Comparison of ENCODE assay signal across 15 cellular contexts in the genomic region with DNA sequence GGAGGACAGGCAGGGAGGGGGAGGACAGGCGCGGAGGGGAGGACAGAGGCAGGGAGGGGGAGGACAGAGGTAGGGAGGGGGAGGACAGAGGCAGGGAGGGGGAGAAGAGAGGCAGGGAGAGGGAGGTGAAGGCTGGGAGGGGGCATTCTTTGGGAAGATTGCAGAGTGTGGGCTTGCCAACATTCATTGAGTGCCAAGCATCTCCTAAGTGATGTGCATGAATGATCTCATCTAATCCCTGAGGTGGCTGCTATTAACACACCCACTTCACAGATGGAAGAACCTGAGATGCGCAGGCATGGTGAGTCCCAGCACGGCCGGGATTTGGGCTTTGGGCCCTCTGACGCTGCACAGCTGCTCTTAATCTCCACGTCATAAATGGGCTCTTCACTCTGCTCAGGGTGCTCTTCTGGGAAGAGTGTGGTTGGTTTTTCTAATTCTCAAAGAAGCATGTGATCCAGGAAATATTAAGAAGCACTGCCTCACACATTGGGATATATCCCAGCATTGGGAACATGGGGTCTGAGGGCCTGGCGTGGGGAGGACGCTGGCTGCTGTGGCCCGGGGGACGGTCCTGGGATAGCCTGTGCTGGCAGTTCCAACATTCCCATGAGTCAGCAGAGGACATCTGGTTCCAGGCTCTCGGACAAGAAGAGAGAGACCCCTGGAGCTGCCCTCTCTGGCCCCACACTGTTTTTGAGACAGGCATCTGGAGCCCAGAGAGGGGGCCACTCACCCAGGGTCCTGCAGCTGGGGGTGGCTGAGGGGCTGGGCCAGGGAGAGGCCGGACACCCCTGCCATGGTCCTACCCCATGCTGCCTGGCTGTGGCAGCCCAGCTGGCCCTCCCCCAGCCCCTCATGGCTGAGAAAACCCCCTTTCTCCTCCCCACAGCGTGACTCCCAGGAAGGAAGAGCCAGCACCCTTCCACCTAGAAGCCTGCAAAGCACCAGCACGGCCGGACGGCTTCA. TPM values are rescaled to one million over a fixed set of nuclear protein-coding genes. Genes with fewer than 3 reads are reported as not detected.
DNase-seq lines count a peak whose midpoint lies in the region; ATAC-seq and TF ChIP-seq lines count a peak whose summit lies in the region.
"Had no signal": no experiment of that assay in that cellular context is flagged by ENCODE, and none has a peak within 500 bp of the region (broad histone marks: within the 10 kb centered on the region; RNA-seq: fewer than 3 reads in every experiment).

No MANE protein-coding gene starts in this region.

- H3K4me1 ChIP-seq in breast epithelium (no peaks in the 10 kb centered on the region), neuronal stem cell (ENCODE audit: control insufficient read depth in 2 of 2, insufficient read depth in 1 of 2, low read depth in 1 of 2, low read length in 2 of 2) (peaks cover 0 to 6% of the 10 kb centered on the region in 2 donors), aorta (ENCODE audit: control insufficient read depth in 1 of 2, insufficient read depth in 2 of 2, low read length in 2 of 2) (no peaks in the 10 kb centered on the region)
- H3K4me1 ChIP-seq: ascending aorta, HAP-1 had no signal

- CTCF ChIA-PET in MCF 10A (lab: Yijun Ruan, JAX): interaction anchor here (0.6 to 0.8 kb wide), 2 partner anchors 15 to 211 kb away, joined by 3 read pairs; no protein-coding TSS in a partner anchor

- H3K27ac ChIP-seq in breast epithelium: peak overlapping the region; percentile 64 to 93
- no peak overlapping the region for H3K27ac ChIP-seq in neuronal stem cell (replicated peaks; ENCODE audit: low read length)
- no peak overlapping the region for H3K27ac ChIP-seq in aorta (ENCODE audit: low read depth in 1 of 2, low read length in 2 of 2)
- H3K27ac ChIP-seq: ascending aorta had no signal

- H3K36me3 ChIP-seq in breast epithelium: no peaks in the 10 kb centered on the region
- H3K36me3 ChIP-seq in neuronal stem cell (replicated peaks in 1 of 2; ENCODE audit: control insufficient read depth in 2 of 2, insufficient read depth in 2 of 2, low read length in 2 of 2): no peaks in the 10 kb centered on the region
- no peaks in the 10 kb centered on the region for H3K36me3 ChIP-seq in aorta (ENCODE audit: control insufficient read depth in 1 of 2, insufficient read depth in 2 of 2, low read length in 1 of 2)
- H3K36me3 ChIP-seq: ascending aorta, HAP-1, upper lobe of left lung had no signal

- H2BK15ac ChIP-seq in neuronal stem cell (ENCODE audit: low read length): peak overlapping the region; percentile 49

- H2AFZ ChIP-seq in neuronal stem cell (ENCODE audit: low read length): no peak overlapping the region

- H3K27me3 ChIP-seq in breast epithelium (no peaks in the 10 kb centered on the region), neuronal stem cell (ENCODE audit: control insufficient read depth in 3 of 3, insufficient read depth in 3 of 3, low read depth in 1 of 3, low read length in 3 of 3) (peaks cover 0 to 4% (median 3%) of the 10 kb centered on the region in 3 experiments), aorta (ENCODE audit: control insufficient read depth in 1 of 2, insufficient read depth in 2 of 2, low read length in 1 of 2) (no peaks in the 10 kb centered on the region)
- H3K27me3 ChIP-seq: ascending aorta, upper lobe of left lung had no signal

- no peak overlapping the region for H2BK120ac ChIP-seq in neuronal stem cell (ENCODE audit: low read depth, low read length)

- intact Hi-C loops in breast epithelium (cut with DNase I; ENCODE audit: low total_unique reads): no loop called here
- intact Hi-C loops in MCF 10A (cut with micrococcal nuclease): no loop called here
- intact Hi-C loops in aorta (cut with DNase I): no loop called here

- H3K4ac ChIP-seq in neuronal stem cell (ENCODE audit: low read length): no peak overlapping the region

- ATAC-seq in aorta (ENCODE audit: low FRiP score): peak; percentile 66
- ATAC-seq in HG02870 (IDR thresholded peaks at IDR 0.05; ENCODE audit: unreplicated experiment): no peak
- no peak for ATAC-seq in left lobe of liver

- H3K9me3 ChIP-seq in breast epithelium: peaks cover 0 to 6% of the 10 kb centered on the region in 2 donors
- peaks cover 0 to 5% of the 10 kb centered on the region in 2 donors for H3K9me3 ChIP-seq in neuronal stem cell (replicated peaks in 1 of 2; ENCODE audit: control insufficient read depth in 2 of 2, insufficient read depth in 1 of 2, low read depth in 1 of 2, low read length in 2 of 2)
- H3K9me3 ChIP-seq in aorta (ENCODE audit: control insufficient read depth, low read length): no peaks in the 10 kb centered on the region
- H3K9me3 ChIP-seq: upper lobe of left lung had no signal

- H3K36me3 Mint-ChIP-seq in MCF 10A (ENCODE audit: insufficient read depth, unreplicated experiment): no peaks in the 10 kb centered on the region

- no peak overlapping the region for H2BK12ac ChIP-seq in neuronal stem cell (ENCODE audit: low read length)

- H3K4me2 ChIP-seq in neuronal stem cell (ENCODE audit: insufficient read depth, low read length, poor library complexity, severe bottlenecking): no peak overlapping the region

- no peak overlapping the region for H2AK5ac ChIP-seq in neuronal stem cell (ENCODE audit: low read depth, low read length)

- H3K18ac ChIP-seq in neuronal stem cell (ENCODE audit: low read length): no peak overlapping the region

- WGBS in neuronal stem cell (ENCODE audit: extremely low coverage in 2 of 2, insufficient read length in 2 of 2, insufficient replicate concordance in 1 of 2), 2 donors: no CpG with 5 or more reads among the region's 17 CpGs
- 75 to 79% methylated on average over 15 to 17 of the region's 17 CpGs for WGBS in aorta, 2 donors

- H3K4me3 ChIP-seq in breast epithelium (no peak overlapping the region), fibroblast of villous mesenchyme (ENCODE audit: low read depth, low read length) (no peak overlapping the region), neuronal stem cell (ENCODE audit: low read length in 2 of 2) (no peak overlapping the region), aorta (ENCODE audit: low read length in 2 of 2) (no peak overlapping the region)
- H3K4me3 ChIP-seq: ascending aorta, HAP-1, upper lobe of left lung had no signal

- DNase-seq in breast epithelium (ENCODE audit: low spot score in 2 of 2): peak in 1 of 2 donors; percentile 43
- no peak for DNase-seq in MCF 10A (ENCODE audit: unreplicated experiment)
- peak; percentile 46 for DNase-seq in fibroblast of villous mesenchyme (ENCODE audit: low read depth)
- DNase-seq in neuronal stem cell (ENCODE audit: low spot score): no peak
- DNase-seq in aorta: peak in 1 of 2 donors; percentile 57
- DNase-seq in NCI-H1694 (lab: John Stamatoyannopoulos, UW): no peak
- no peak for DNase-seq in left lobe of liver (ENCODE audit: low spot score)
- DNase-seq: ACHN; GF-D8; stimulated activated CD4-positive, alpha-beta T cell treated with anti-CD3 and anti-CD28 coated beads, Interleukin-4, amount 100 ng/mL, for 4 hours had no signal

- POLR2A ChIA-PET in MCF 10A (lab: Yijun Ruan, JAX): interaction anchor here (0.6 kb wide), 1 partner anchor 150 kb away, joined by 5 read pairs; no protein-coding TSS in a partner anchor

- no TSS peak for BruUV-seq in MCF 10A (replicated peaks; lab: Mats Ljungman, UMichigan)

- H4K91ac ChIP-seq in neuronal stem cell (ENCODE audit: low read depth, low read length, poor library complexity): no peak overlapping the region

- H3K4me3 Mint-ChIP-seq in MCF 10A (ENCODE audit: unreplicated experiment): no peak overlapping the region
- H3K4me3 Mint-ChIP-seq: memory B cell had no signal

- H3K9me3 Mint-ChIP-seq in MCF 10A (ENCODE audit: unreplicated experiment): peaks cover 31% of the 10 kb centered on the region

- H3K9ac ChIP-seq in neuronal stem cell (ENCODE audit: low read depth, low read length, poor library complexity): no peak overlapping the region

- peak overlapping the region; percentile 55 for H3K23ac ChIP-seq in neuronal stem cell (ENCODE audit: low read depth, low read length, poor library complexity)

- no peak overlapping the region for H3K27ac Mint-ChIP-seq in MCF 10A (ENCODE audit: low read depth, unreplicated experiment)
- H3K27ac Mint-ChIP-seq: memory B cell had no signal

- peaks cover 52% of the 10 kb centered on the region for H3K27me3 Mint-ChIP-seq in MCF 10A (ENCODE audit: insufficient read depth, unreplicated experiment)

- no peaks in the 10 kb centered on the region for H3K79me1 ChIP-seq in neuronal stem cell (ENCODE audit: low read depth, low read length)

- TF ChIP-seq CTCF in breast epithelium (IDR thresholded peaks at IDR 0.05) (no peak), MCF 10A (IDR thresholded peaks at IDR 0.05; ENCODE audit: unreplicated experiment) (no peak), fibroblast of villous mesenchyme (IDR thresholded peaks at IDR 0.05; ENCODE audit: insufficient read depth, low read depth, low read length) (no peak)

- H2BK5ac ChIP-seq in neuronal stem cell (ENCODE audit: low read length): no peak overlapping the region

- no peak overlapping the region for H3K14ac ChIP-seq in neuronal stem cell (ENCODE audit: low read length)

- H3K4me1 Mint-ChIP-seq in MCF 10A (ENCODE audit: insufficient read depth, unreplicated experiment): no peaks in the 10 kb centered on the region
- H3K4me1 Mint-ChIP-seq: memory B cell had no signal

- H4K8ac ChIP-seq in neuronal stem cell (ENCODE audit: low read depth, low read length): no peak overlapping the region

- no peak for TF ChIP-seq POLR2A in breast epithelium (IDR thresholded peaks at IDR 0.05)

RNA-seq across cellular contexts. Expression of gene NT5M, which starts 58.7 kb away (rescaled TPM):
- total RNA-seq in breast epithelium: 1 to 10 TPM; 1.0 to 4.6 (median 2.9) TPM
- total RNA-seq in MCF 10A (2022): 5.0 and 5.5 TPM in 2 replicates
- 1.3 TPM in 2 replicates for total RNA-seq in fibroblast of villous mesenchyme
- polyA plus RNA-seq in neuronal stem cell (2013, experiment 1 of 2): 6.8 TPM
- polyA plus RNA-seq in neuronal stem cell (2013, experiment 2 of 2): 7.4 TPM
- 1 to 10 TPM; 1.2 to 2.2 TPM for total RNA-seq in aorta
- polyA plus RNA-seq in aorta: 1 to 10 TPM in 1 of 2 donors, not detected in 1; 1.6 TPM
- total RNA-seq in left lobe of liver: 1.6 TPM

Comparison
In these comparisons a context has a peak if more than half of its experiments do, and no peak if none do; other contexts are left out.
1. H3K27ac ChIP-seq: peak in breast epithelium (2 of 2); none in neuronal stem cell (single experiment) and aorta (0 of 2).